ENCODE assay signal across 8 cellular contexts in the genomic region with DNA sequence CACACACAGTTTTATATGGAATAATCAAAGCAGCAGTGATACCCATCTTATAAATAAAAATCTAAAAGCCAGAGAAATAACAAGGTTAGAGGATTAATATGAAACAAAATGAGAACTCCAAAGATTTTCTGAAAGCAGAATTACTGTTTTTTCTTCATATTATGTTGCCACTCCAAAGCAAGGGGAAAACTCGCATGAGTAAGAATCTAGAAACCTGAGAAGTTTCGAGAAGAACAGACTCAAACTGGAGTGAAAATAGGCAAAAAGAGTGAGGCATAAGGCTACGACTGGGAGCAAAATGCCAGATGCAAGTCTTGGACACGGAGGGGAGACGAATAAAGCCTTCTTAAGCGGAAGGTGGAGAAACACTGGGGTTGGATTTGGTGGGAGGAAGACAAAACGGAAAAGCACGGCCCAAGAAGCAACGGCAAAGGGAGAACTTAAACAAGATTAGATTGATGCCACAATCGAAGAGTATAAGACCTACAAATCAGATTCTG. TPM values are rescaled to one million over a fixed set of nuclear protein-coding genes. Genes with fewer than 3 reads are reported as not detected.
DNase-seq lines count a peak whose midpoint lies in the region; ATAC-seq and TF ChIP-seq lines count a peak whose summit lies in the region.

No MANE protein-coding gene starts in this region.

- intact Hi-C loops in Calu3 (cut with micrococcal nuclease; ENCODE audit: unreplicated experiment) = no loop called here

- DNase-seq in Calu3 = no peak
- no peak for DNase-seq in Karpas-422
- DNase-seq in lung (ENCODE audit: low spot score) = no peak
- DNase-seq in NCI-H2081 (lab: John Stamatoyannopoulos, UW) = no peak
- no peak for DNase-seq in stimulated activated CD4-positive, alpha-beta T cell treated with anti-CD3 and anti-CD28 coated beads, Interleukin-15, amount 100 ng/mL, for 24 hours
- no peak for DNase-seq in glomerular visceral epithelial cell (ENCODE audit: extremely low spot score)

- CTCF ChIA-PET in Calu3 (lab: Charles Lee) = interaction anchor here (0.6 to 1.5 kb wide), 3 partner anchors 14 to 109 kb away, joined by 3 to 5 read pairs (median 4); no protein-coding TSS in a partner anchor

- peak overlapping the region; percentile 73 for H3K4me3 ChIP-seq in Karpas-422 (ENCODE audit: low read length)
- peak overlapping the region; percentile 99 for H3K4me3 ChIP-seq in lung
- peak overlapping the region; percentile 59 for H3K4me3 ChIP-seq in urinary bladder (ENCODE audit: low read depth, low read length)

- BruUV-seq in Calu3 (replicated peaks; lab: Mats Ljungman, UMichigan) = TSS peak; percentile 47

- no peaks in the 10 kb centered on the region for H3K9me2 ChIP-seq in Karpas-422 (replicated peaks; ENCODE audit: insufficient read depth, low read length)

- H3K4me3 Mint-ChIP-seq in Calu3 (ENCODE audit: low read depth, unreplicated experiment) = peak overlapping the region; percentile 95
- peak overlapping the region; percentile 96 to 98 (median 97) for H3K4me3 Mint-ChIP-seq in brain

- peaks cover 55% of the 10 kb centered on the region for H3K79me2 ChIP-seq in Karpas-422 (ENCODE audit: low read length)

- H2AFZ ChIP-seq in Karpas-422 (ENCODE audit: low read length) = no peak overlapping the region

- TF ChIP-seq CTCF in Calu3 (IDR thresholded peaks at IDR 0.05; ENCODE audit: unreplicated experiment) (no peak), brain (conservative IDR thresholded peaks at IDR 0.05) (no peak), lung (IDR thresholded peaks at IDR 0.05; ENCODE audit: control extremely low read depth, extremely low read depth) (no peak)

- no peak for ATAC-seq in lung (ENCODE audit: insufficient read depth, low FRiP score)

- H3K36me3 Mint-ChIP-seq in Calu3 (ENCODE audit: insufficient read depth, unreplicated experiment) (peaks cover 32% of the 10 kb centered on the region), brain (peaks cover 20% of the 10 kb centered on the region)

- H3K27ac Mint-ChIP-seq in Calu3 (ENCODE audit: unreplicated experiment) (peak overlapping the region; percentile 99), brain (peak overlapping the region; percentile 100)

- H3K27ac ChIP-seq in Karpas-422 (ENCODE audit: low read length) (peak overlapping the region; percentile 91), lung (ENCODE audit: low read depth in 1 of 2, low read length in 1 of 2) (peak overlapping the region; percentile 91 to 99), urinary bladder (ENCODE audit: low read depth) (peak overlapping the region; percentile 91)

- peak overlapping the region; percentile 94 for H3K9ac ChIP-seq in Karpas-422 (ENCODE audit: low read length)

- H3K27me3 ChIP-seq in Karpas-422 (ENCODE audit: low read length) (no peaks in the 10 kb centered on the region), lung (ENCODE audit: control insufficient read depth, insufficient read depth) (no peaks in the 10 kb centered on the region)

- H3K4me1 Mint-ChIP-seq in Calu3 (ENCODE audit: low read depth, unreplicated experiment) = peaks cover 17% of the 10 kb centered on the region
- H3K4me1 Mint-ChIP-seq in brain = peaks cover 53% of the 10 kb centered on the region

- H3K4me1 ChIP-seq in Karpas-422 (ENCODE audit: low read length) (peaks cover 47% of the 10 kb centered on the region), lung (ENCODE audit: control insufficient read depth in 2 of 2, insufficient read depth in 2 of 2, low read length in 2 of 2) (peaks cover 0 to 7% of the 10 kb centered on the region in 2 donors), urinary bladder (ENCODE audit: insufficient read depth) (peaks cover 3% of the 10 kb centered on the region)

- H3K9me3 ChIP-seq in Karpas-422 (ENCODE audit: low read length) = no peaks in the 10 kb centered on the region
- H3K9me3 ChIP-seq in lung (ENCODE audit: control insufficient read depth in 2 of 2, insufficient read depth in 1 of 2, low read length in 1 of 2) = no peaks in the 10 kb centered on the region

- 0% methylated on average over 10 of the region's 10 CpGs for WGBS in lung, 2 donors
- WGBS in urinary bladder = under 1% methylated on average over 10 of the region's 10 CpGs

- H3K4me2 ChIP-seq in Karpas-422 (ENCODE audit: low read depth, low read length, poor library complexity, severe bottlenecking) = peak overlapping the region; percentile 78

- H3K27me3 Mint-ChIP-seq in Calu3 (ENCODE audit: unreplicated experiment) (peaks cover 2% of the 10 kb centered on the region), brain (peaks cover 8% of the 10 kb centered on the region)

- H3K36me3 ChIP-seq in Karpas-422 (ENCODE audit: insufficient read depth, low read length) = peaks cover 10% of the 10 kb centered on the region; the same call in 1 of the 2 replicates
- H3K36me3 ChIP-seq in lung (ENCODE audit: control insufficient read depth in 2 of 2, insufficient read depth in 2 of 2, low read length in 2 of 2) = no peaks in the 10 kb centered on the region
- no peaks in the 10 kb centered on the region for H3K36me3 ChIP-seq in urinary bladder (ENCODE audit: insufficient read depth)

- H3K9me3 Mint-ChIP-seq in Calu3 (ENCODE audit: low read depth, unreplicated experiment) (no peaks in the 10 kb centered on the region), brain (no peaks in the 10 kb centered on the region)

- H4K20me1 ChIP-seq in Karpas-422 (ENCODE audit: insufficient read depth, low read depth, low read length) = peaks cover 14% of the 10 kb centered on the region

RNA-seq across cellular contexts. Expression of gene TNPO3, which starts 0.9 kb away (rescaled TPM):
- total RNA-seq in Calu3 (2022) = 43.6 and 47.1 TPM in 2 replicates
- 54.0 and 57.0 TPM in 2 replicates for total RNA-seq in Karpas-422 (2014; rRNA removed; shearing (Covaris generic); ENCODE audit: low replicate concordance)
- 33.1 TPM for polyA plus RNA-seq in brain (ENCODE audit: insufficient read depth, low read depth, low replicate concordance)
- 10 to 100 TPM; 32.5 to 45.9 TPM for total RNA-seq in lung
- 10 to 100 TPM; 12.3 to 19.3 TPM for polyA plus RNA-seq in lung
- 45.9 TPM for total RNA-seq in urinary bladder
- polyA plus RNA-seq in urinary bladder = 25.7 TPM
